10 cellular contexts compared by ENCODE assay signal in the genomic region with DNA sequence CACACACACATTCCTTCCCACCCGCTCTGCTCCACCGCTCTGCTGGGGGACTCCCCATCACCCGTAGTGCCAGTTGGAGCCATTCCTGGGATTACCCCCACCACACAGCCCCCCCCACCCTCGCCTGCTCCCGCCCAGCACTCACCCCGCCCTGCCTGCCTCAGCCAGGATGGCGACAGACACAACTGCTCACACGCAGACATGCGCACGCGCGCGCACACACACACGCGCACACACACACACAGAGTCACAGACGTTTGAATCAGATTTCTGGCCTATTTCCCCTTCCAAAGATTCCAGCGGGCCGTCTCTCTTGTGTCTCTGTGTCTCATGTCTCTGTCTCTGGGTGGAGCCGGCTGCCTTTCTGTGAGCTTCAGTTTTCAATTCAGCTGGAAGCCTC. TPM values are rescaled to one million over a fixed set of nuclear protein-coding genes. Genes with fewer than 3 reads are reported as not detected.
DNase-seq lines count a peak whose midpoint lies in the region; ATAC-seq and TF ChIP-seq lines count a peak whose summit lies in the region.
"Had no signal": no experiment of that assay in that cellular context is flagged by ENCODE, and none has a peak within 500 bp of the region (broad histone marks: within the 10 kb centered on the region; RNA-seq: fewer than 3 reads in every experiment).

No MANE protein-coding gene starts in this region.

- no peak overlapping the region for H2BK120ac ChIP-seq in mesenchymal stem cell (ENCODE audit: low read depth, low read length)

- no peaks in the 10 kb centered on the region for H3K9me3 Mint-ChIP-seq in HFFc6

- H3K9ac ChIP-seq in mesenchymal stem cell (ENCODE audit: low read length) = peak overlapping the region; percentile 82

- H3K79me1 ChIP-seq in mesenchymal stem cell (replicated peaks; ENCODE audit: low read length, poor library complexity, severe bottlenecking) = no peaks in the 10 kb centered on the region

- peak overlapping the region; percentile 63 for H3K4me3 Mint-ChIP-seq in HFFc6

- peaks cover 21% of the 10 kb centered on the region for H3K4me1 ChIP-seq in mesenchymal stem cell (ENCODE audit: control insufficient read depth, insufficient read depth, low read depth, low read length)

- H2BK5ac ChIP-seq in mesenchymal stem cell (ENCODE audit: low read depth, low read length, poor library complexity, severe bottlenecking) = no peak overlapping the region

- H2AFZ ChIP-seq in mesenchymal stem cell (ENCODE audit: low read depth, low read length) = no peak overlapping the region

- H3K9me3 ChIP-seq in mesenchymal stem cell (ENCODE audit: control insufficient read depth, low read length) = no peaks in the 10 kb centered on the region

- H3K23ac ChIP-seq in mesenchymal stem cell (ENCODE audit: low read length in 2 of 2) = no peak overlapping the region

- no peak overlapping the region for H3K14ac ChIP-seq in mesenchymal stem cell (ENCODE audit: low read length in 2 of 2)

- peaks cover 29 to 76% of the 10 kb centered on the region in 2 experiments for H3K27me3 ChIP-seq in mesenchymal stem cell (ENCODE audit: control insufficient read depth in 1 of 2, insufficient read depth in 1 of 2, low read length in 2 of 2)

- TF ChIP-seq CTCF in HFFc6 (IDR thresholded peaks at IDR 0.05) = no peak

- H3K27me3 Mint-ChIP-seq in HFFc6 (ENCODE audit: insufficient read depth) = peaks cover 35% of the 10 kb centered on the region

- no peak overlapping the region for H3K18ac ChIP-seq in mesenchymal stem cell (ENCODE audit: low read depth in 1 of 2, low read length in 2 of 2)

- peak overlapping the region; percentile 12 for H3K27ac Mint-ChIP-seq in HFFc6

- in situ Hi-C loops in ACHN (cut with HindIII; ENCODE audit: low pct_ligation_motif_present, low pct_unique_long_range_greater_than_20kb, low sequenced_read_pairs) = no loop called here

- H4K8ac ChIP-seq in mesenchymal stem cell (ENCODE audit: low read length) = no peak overlapping the region

- H2BK15ac ChIP-seq in mesenchymal stem cell (ENCODE audit: low read depth, poor library complexity, severe bottlenecking) = no peak overlapping the region

- H3K27ac ChIP-seq in mesenchymal stem cell (ENCODE audit: low read length, poor library complexity, severe bottlenecking) = no peak overlapping the region

- peak overlapping the region in 1 of 2 experiments; percentile 43 for H3K4me3 ChIP-seq in mesenchymal stem cell (ENCODE audit: insufficient read depth in 1 of 2, low read depth in 1 of 2, low read length in 2 of 2)

- no peaks in the 10 kb centered on the region for H3K36me3 Mint-ChIP-seq in HFFc6 (ENCODE audit: low read depth)

- no peak overlapping the region for H2AK5ac ChIP-seq in mesenchymal stem cell (ENCODE audit: low read length, severe bottlenecking)

- 37% methylated on average over 18 of the region's 19 CpGs for WGBS in mesenchymal stem cell

- H2BK12ac ChIP-seq in mesenchymal stem cell (ENCODE audit: low read length in 2 of 2) = no peak overlapping the region

- ATAC-seq in GM21423 (IDR thresholded peaks at IDR 0.05; ENCODE audit: unreplicated experiment) = no peak

- H3K4ac ChIP-seq in mesenchymal stem cell (ENCODE audit: low read depth in 1 of 2, low read length in 2 of 2) = no peak overlapping the region

- no peaks in the 10 kb centered on the region for H3K36me3 ChIP-seq in mesenchymal stem cell (ENCODE audit: control insufficient read depth in 1 of 2, insufficient read depth in 2 of 2, low read depth in 1 of 2, low read length in 2 of 2)

- peaks cover 30% of the 10 kb centered on the region for H3K4me1 Mint-ChIP-seq in HFFc6 (ENCODE audit: low read depth)

- no peak overlapping the region for H4K91ac ChIP-seq in mesenchymal stem cell (ENCODE audit: low read length)

- H3K4me2 ChIP-seq in mesenchymal stem cell (ENCODE audit: low read length, poor library complexity, severe bottlenecking) = no peak overlapping the region

- peak; percentile 36 for DNase-seq in ACHN
- DNase-seq in HFFc6 = peak; percentile 79
- peak; percentile 21 for DNase-seq in central memory CD4-positive, alpha-beta T cell
- peak; percentile 59 for DNase-seq in mesenchymal stem cell
- no peak for DNase-seq in islet precursor cell
- DNase-seq in activated naive CD4-positive, alpha-beta T cell treated with Interleukin-2 at 50 U/mL for 16 hours = no peak
- DNase-seq in foreskin melanocyte = no peak
- DNase-seq: NCI-H2029 treated with DMSO at 0.1 percent for 48 hours had no signal

RNA-seq across cellular contexts. Expression of a gene that starts 4.4 kb away (rescaled TPM):
- under 1 TPM in 5 of 6 experiments, not detected in 1; 0.03 to 0.19 (median 0.05) TPM for total RNA-seq in HFFc6 (2021; fragmentation: NEBNext Ultra II Directional; extraction: Animal tissue kit (Norgen Biotek cat#: 25700))
- 0.01 TPM for polyA plus RNA-seq in mesenchymal stem cell (2013, experiment 1 of 2)
- 0.01 TPM for polyA plus RNA-seq in mesenchymal stem cell (2013, experiment 2 of 2)

RNA-seq across cellular contexts. Expression of a gene that starts 17.9 kb away (rescaled TPM):
- total RNA-seq in HFFc6 (2021; fragmentation: NEBNext Ultra II Directional; extraction: Animal tissue kit (Norgen Biotek cat#: 25700)) = 10 to 100 TPM; 53.4 to 71.2 (median 62.6) TPM
- 36.6 TPM for polyA plus RNA-seq in mesenchymal stem cell (2013, experiment 1 of 2)
- 37.2 TPM for polyA plus RNA-seq in mesenchymal stem cell (2013, experiment 2 of 2)

RNA-seq across cellular contexts. Expression of a gene that starts 32.4 kb away (rescaled TPM):
- under 1 TPM in 1 of 6 experiments, not detected in 5; 0.05 TPM for total RNA-seq in HFFc6 (2021; fragmentation: NEBNext Ultra II Directional; extraction: Animal tissue kit (Norgen Biotek cat#: 25700))
- polyA plus RNA-seq in mesenchymal stem cell (2013, experiment 1 of 2) = 0.01 TPM
- polyA plus RNA-seq in mesenchymal stem cell (2013, experiment 2 of 2) = not detected
- total RNA-seq: activated CD8-positive, alpha-beta memory T cell treated with anti-CD3 and anti-CD28 coated beads for 36 hours had no signal

RNA-seq across cellular contexts. Expression of a gene that starts 56.7 kb away (rescaled TPM):
- total RNA-seq in HFFc6 (2021; fragmentation: NEBNext Ultra II Directional; extraction: Animal tissue kit (Norgen Biotek cat#: 25700)) = under 1 TPM; 0.12 to 0.76 (median 0.28) TPM
- 0.23 TPM for polyA plus RNA-seq in mesenchymal stem cell (2013, experiment 1 of 2)
- 0.03 TPM for polyA plus RNA-seq in mesenchymal stem cell (2013, experiment 2 of 2)

Comparison
In these comparisons a context has a peak if more than half of its experiments do, and no peak if none do; other contexts are left out.
1. DNase-seq: peak in ACHN (single experiment), HFFc6 (single experiment), central memory CD4-positive, alpha-beta T cell (single experiment) and mesenchymal stem cell (single experiment); none in islet precursor cell (single experiment), activated naive CD4-positive, alpha-beta T cell treated with Interleukin-2 at 50 U/mL for 16 hours (single experiment) and foreskin melanocyte (single experiment).